1 cellular context compared by ENCODE assay signal in the genomic region with DNA sequence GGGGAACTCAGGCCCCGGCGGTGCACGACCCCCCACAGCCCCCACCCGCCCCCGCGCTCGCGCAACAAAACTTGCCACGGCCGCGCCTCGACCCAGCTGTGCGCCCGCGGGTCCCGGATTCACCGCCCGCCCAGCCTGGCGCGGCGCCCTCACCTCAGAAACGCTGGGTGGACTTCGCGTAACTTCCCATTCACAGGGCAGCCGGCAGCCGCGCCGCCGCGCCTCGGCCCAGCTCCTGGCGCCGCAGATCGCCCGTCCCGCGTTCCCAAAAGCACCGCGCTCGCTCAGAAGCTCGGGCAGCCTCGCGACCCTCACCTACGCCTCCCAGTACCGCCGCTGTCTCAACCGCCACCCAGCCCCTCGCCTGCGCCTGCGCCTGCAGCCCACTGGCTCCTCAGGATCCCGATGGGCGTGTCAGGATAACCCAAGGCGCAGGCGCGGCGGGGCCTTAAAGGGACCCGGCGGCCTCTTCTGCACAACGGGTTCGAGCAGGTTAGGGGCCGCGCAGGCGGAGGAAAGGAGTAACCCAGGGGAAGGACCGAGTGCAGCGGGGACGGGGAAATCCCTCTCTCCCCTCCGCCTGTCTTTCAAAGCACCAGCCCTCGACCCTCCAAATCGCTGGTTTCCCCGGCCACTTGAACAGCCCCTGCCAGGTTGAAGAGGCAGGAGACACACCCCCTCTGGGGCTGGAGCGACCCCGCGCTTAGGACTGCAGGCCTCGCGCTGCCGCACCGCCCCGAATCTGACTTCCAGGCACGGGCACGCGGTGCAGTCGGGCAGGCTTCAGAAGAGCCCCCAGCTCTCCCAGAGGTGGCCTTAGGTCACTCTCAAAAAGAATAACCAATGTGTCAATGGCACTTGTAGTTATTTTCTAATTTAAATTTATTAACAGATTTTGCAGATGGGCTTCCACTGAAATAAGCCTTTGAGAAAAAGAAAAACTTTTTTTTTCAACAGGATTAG.
TF ChIP-seq lines count a peak whose summit lies in the region.

Gene NBPF1, minus strand, starts transcription at position 380 of the 963 bp plus-strand sequence.

TF ChIP-seq in K562, 482 proteins besides CTCF, POLR2A, EP300 and RAD21 (continued from another document and continues in another):
- TF ChIP-seq, protein P1, sequence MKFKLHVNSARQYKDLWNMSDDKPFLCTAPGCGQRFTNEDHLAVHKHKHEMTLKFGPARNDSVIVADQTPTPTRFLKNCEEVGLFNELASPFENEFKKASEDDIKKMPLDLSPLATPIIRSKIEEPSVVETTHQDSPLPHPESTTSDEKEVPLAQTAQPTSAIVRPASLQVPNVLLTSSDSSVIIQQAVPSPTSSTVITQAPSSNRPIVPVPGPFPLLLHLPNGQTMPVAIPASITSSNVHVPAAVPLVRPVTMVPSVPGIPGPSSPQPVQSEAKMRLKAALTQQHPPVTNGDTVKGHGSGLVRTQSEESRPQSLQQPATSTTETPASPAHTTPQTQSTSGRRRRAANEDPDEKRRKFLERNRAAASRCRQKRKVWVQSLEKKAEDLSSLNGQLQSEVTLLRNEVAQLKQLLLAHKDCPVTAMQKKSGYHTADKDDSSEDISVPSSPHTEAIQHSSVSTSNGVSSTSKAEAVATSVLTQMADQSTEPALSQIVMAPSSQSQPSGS (CRISPR knock-in tag; IDR thresholded peaks at IDR 0.05), result no peak
- TF ChIP-seq ZKSCAN8 (CRISPR knock-in tag; IDR thresholded peaks at IDR 0.05) (no peak), ZNF175 (CRISPR knock-in tag; IDR thresholded peaks at IDR 0.05; ENCODE audit: low read depth) (no peak), MCM3 (IDR thresholded peaks at IDR 0.05) (no peak), FUS (optimal IDR thresholded peaks at IDR 0.05; ENCODE audit: low read depth, low read length) (peak; percentile 100), U2AF2 (optimal IDR thresholded peaks at IDR 0.05; ENCODE audit: low read depth, low read length) (no peak), KLF1 (tag; IDR thresholded peaks at IDR 0.05) (peak; percentile 99), CXXC5 (CRISPR knock-in tag; IDR thresholded peaks at IDR 0.05) (peak; percentile 95), XRCC5 (IDR thresholded peaks at IDR 0.05; ENCODE audit: low read depth, low read length) (no peak), RFX7 (CRISPR knock-in tag; IDR thresholded peaks at IDR 0.05) (peak; percentile 91), ZNF436 (CRISPR knock-in tag; IDR thresholded peaks at IDR 0.05) (peak; percentile 63; the same call in 1 of the 2 replicates), MYC (IDR thresholded peaks at IDR 0.05; ENCODE audit: low read depth, low read length) (peak; percentile 85), MYC (CRISPR knock-in tag; IDR thresholded peaks at IDR 0.05; ENCODE audit: borderline replicate concordance, low read depth) (peak; percentile 99), ZBTB49 (CRISPR knock-in tag; IDR thresholded peaks at IDR 0.05; ENCODE audit: borderline replicate concordance) (no peak), E2F6 (IDR thresholded peaks at IDR 0.05; ENCODE audit: borderline replicate concordance in 1 of 2, extremely low read depth in 1 of 2, insufficient read depth in 1 of 2, insufficient read length in 1 of 2, low read depth in 1 of 2, low read length in 1 of 2, poor library complexity in 1 of 2, severe bottlenecking in 1 of 2) (peak; percentile 95 to 97), ZZZ3 (IDR thresholded peaks at IDR 0.05) (no peak), DLX4 (CRISPR knock-in tag; IDR thresholded peaks at IDR 0.05) (no peak), NONO (IDR thresholded peaks at IDR 0.05; ENCODE audit: low read depth in 2 of 2, low read length in 1 of 2) (no peak), ZNF354B (CRISPR knock-in tag; IDR thresholded peaks at IDR 0.05) (peak; percentile 13; the same call in 1 of the 2 replicates), TCFL5 (CRISPR knock-in tag; conservative IDR thresholded peaks at IDR 0.05) (no peak), RB1 (IDR thresholded peaks at IDR 0.05; ENCODE audit: low read depth) (no peak), KDM4B (IDR thresholded peaks at IDR 0.05; ENCODE audit: borderline replicate concordance in 2 of 2, low read depth in 1 of 2) (no peak), MEIS2 (IDR thresholded peaks at IDR 0.05; ENCODE audit: partially characterized antibody) (no peak), KDM1A (IDR thresholded peaks at IDR 0.05) (no peak), E2F8 (IDR thresholded peaks at IDR 0.05; ENCODE audit: low read depth, partially characterized antibody) (no peak), ZNF197 (CRISPR knock-in tag; IDR thresholded peaks at IDR 0.05; ENCODE audit: low read depth) (no peak), ZNF431 (CRISPR knock-in tag; IDR thresholded peaks at IDR 0.05) (no peak), SNRNP70 (optimal IDR thresholded peaks at IDR 0.05; ENCODE audit: low read depth, low read length) (no peak), ASH1L (IDR thresholded peaks at IDR 0.05; ENCODE audit: borderline replicate concordance, low read depth, partially characterized antibody) (no peak), BRD9 (IDR thresholded peaks at IDR 0.05; ENCODE audit: low read depth, partially characterized antibody) (no peak), POLR2G (IDR thresholded peaks at IDR 0.05; ENCODE audit: low read depth, low read length) (peak; percentile 97), SAFB2 (IDR thresholded peaks at IDR 0.05; ENCODE audit: borderline replicate concordance, low read depth, low read length, severe bottlenecking) (no peak), PML (IDR thresholded peaks at IDR 0.05; ENCODE audit: low read length) (no peak), ARHGAP35 (IDR thresholded peaks at IDR 0.05; ENCODE audit: partially characterized antibody) (no peak)
- TF ChIP-seq, protein P2, sequence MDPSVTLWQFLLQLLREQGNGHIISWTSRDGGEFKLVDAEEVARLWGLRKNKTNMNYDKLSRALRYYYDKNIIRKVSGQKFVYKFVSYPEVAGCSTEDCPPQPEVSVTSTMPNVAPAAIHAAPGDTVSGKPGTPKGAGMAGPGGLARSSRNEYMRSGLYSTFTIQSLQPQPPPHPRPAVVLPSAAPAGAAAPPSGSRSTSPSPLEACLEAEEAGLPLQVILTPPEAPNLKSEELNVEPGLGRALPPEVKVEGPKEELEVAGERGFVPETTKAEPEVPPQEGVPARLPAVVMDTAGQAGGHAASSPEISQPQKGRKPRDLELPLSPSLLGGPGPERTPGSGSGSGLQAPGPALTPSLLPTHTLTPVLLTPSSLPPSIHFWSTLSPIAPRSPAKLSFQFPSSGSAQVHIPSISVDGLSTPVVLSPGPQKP (CRISPR knock-in tag; IDR thresholded peaks at IDR 0.05), result no peak
- TF ChIP-seq, protein P3, sequence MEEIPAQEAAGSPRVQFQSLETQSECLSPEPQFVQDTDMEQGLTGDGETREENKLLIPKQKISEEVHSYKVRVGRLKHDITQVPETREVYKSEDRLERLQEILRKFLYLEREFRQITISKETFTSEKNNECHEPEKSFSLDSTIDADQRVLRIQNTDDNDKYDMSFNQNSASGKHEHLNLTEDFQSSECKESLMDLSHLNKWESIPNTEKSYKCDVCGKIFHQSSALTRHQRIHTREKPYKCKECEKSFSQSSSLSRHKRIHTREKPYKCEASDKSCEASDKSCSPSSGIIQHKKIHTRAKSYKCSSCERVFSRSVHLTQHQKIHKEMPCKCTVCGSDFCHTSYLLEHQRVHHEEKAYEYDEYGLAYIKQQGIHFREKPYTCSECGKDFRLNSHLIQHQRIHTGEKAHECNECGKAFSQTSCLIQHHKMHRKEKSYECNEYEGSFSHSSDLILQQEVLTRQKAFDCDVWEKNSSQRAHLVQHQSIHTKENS (CRISPR knock-in tag; IDR thresholded peaks at IDR 0.05), result no peak
- TF ChIP-seq, protein P4, sequence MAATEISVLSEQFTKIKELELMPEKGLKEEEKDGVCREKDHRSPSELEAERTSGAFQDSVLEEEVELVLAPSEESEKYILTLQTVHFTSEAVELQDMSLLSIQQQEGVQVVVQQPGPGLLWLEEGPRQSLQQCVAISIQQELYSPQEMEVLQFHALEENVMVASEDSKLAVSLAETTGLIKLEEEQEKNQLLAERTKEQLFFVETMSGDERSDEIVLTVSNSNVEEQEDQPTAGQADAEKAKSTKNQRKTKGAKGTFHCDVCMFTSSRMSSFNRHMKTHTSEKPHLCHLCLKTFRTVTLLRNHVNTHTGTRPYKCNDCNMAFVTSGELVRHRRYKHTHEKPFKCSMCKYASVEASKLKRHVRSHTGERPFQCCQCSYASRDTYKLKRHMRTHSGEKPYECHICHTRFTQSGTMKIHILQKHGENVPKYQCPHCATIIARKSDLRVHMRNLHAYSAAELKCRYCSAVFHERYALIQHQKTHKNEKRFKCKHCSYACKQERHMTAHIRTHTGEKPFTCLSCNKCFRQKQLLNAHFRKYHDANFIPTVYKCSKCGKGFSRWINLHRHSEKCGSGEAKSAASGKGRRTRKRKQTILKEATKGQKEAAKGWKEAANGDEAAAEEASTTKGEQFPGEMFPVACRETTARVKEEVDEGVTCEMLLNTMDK (IDR thresholded peaks at IDR 0.05; ENCODE audit: borderline replicate concordance, insufficient read depth, low read depth, low read length, poor library complexity, severe bottlenecking), result no peak
- TF ChIP-seq, protein P5, sequence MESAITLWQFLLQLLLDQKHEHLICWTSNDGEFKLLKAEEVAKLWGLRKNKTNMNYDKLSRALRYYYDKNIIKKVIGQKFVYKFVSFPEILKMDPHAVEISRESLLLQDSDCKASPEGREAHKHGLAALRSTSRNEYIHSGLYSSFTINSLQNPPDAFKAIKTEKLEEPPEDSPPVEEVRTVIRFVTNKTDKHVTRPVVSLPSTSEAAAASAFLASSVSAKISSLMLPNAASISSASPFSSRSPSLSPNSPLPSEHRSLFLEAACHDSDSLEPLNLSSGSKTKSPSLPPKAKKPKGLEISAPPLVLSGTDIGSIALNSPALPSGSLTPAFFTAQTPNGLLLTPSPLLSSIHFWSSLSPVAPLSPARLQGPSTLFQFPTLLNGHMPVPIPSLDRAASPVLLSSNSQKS (CRISPR knock-in tag; IDR thresholded peaks at IDR 0.05), result peak; percentile 71; the same call in 1 of the 2 replicates
- TF ChIP-seq, protein P6, sequence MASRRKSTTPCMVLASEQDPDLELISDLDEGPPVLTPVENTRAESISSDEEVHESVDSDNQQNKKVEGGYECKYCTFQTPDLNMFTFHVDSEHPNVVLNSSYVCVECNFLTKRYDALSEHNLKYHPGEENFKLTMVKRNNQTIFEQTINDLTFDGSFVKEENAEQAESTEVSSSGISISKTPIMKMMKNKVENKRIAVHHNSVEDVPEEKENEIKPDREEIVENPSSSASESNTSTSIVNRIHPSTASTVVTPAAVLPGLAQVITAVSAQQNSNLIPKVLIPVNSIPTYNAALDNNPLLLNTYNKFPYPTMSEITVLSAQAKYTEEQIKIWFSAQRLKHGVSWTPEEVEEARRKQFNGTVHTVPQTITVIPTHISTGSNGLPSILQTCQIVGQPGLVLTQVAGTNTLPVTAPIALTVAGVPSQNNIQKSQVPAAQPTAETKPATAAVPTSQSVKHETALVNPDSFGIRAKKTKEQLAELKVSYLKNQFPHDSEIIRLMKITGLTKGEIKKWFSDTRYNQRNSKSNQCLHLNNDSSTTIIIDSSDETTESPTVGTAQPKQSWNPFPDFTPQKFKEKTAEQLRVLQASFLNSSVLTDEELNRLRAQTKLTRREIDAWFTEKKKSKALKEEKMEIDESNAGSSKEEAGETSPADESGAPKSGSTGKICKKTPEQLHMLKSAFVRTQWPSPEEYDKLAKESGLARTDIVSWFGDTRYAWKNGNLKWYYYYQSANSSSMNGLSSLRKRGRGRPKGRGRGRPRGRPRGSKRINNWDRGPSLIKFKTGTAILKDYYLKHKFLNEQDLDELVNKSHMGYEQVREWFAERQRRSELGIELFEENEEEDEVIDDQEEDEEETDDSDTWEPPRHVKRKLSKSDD (conservative IDR thresholded peaks at IDR 0.05; ENCODE audit: low read length), result no peak
